Comparison of ENCODE assay signal across 1 cellular context in genomic region chr2:227653419-227653818, GRCh38.
TF ChIP-seq lines count a peak whose summit lies in the region.

No MANE protein-coding gene starts in this region.

TF ChIP-seq in HepG2, 621 proteins besides CTCF, POLR2A, EP300 and RAD21 (continued from another document):
- TF ChIP-seq HNRNPLL (IDR thresholded peaks at IDR 0.05; ENCODE audit: low read depth, low read length, poor library complexity, severe bottlenecking): no peak
- no peak for TF ChIP-seq ZNF350 (CRISPR knock-in tag; IDR thresholded peaks at IDR 0.05; ENCODE audit: borderline replicate concordance, low read depth)
- no peak for TF ChIP-seq NRL (CRISPR knock-in tag; IDR thresholded peaks at IDR 0.05; ENCODE audit: borderline replicate concordance)
- TF ChIP-seq ZNF281 (CRISPR knock-in tag; IDR thresholded peaks at IDR 0.05; ENCODE audit: borderline replicate concordance): no peak
TF ChIP-seq in HepG2: peak in this region for 35.
